ENCODE assay signal across 8 cellular contexts in the genomic region with DNA sequence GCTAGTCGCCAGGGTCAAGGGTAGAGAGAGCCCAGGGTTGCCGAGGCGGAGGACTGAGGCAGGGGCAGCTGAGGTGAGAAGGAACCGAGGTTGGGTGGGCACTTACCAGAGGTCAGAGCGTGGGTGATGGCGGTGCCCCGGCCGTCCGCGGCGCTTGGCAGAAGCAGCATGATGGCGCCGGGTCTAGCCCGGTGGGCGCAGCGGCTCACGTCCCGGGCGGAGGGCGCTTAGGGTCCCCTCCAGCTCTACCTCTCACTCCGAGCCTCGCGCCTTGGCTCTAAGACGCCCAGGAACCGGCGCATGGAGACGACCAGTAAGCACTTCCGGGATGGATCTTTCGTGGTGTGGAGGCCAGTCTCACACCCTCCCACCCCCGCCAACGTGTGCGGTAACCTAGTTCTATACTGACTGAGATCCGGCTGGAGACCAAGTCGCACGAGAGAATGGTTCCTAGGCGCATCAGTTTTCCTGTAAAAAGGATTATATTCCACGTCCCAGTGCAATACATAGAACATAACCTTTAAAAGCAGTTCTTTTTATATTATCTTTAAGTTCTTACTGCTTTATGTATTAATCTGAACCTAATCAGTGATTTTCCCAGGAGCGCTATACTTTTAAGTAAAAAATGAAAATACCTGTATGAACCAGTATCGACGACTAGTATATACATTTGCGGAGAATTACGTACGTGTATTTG. TPM values are rescaled to one million over a fixed set of nuclear protein-coding genes. Genes with fewer than 3 reads are reported as not detected.
DNase-seq lines count a peak whose midpoint lies in the region; ATAC-seq and TF ChIP-seq lines count a peak whose summit lies in the region.

A gene with protein sequence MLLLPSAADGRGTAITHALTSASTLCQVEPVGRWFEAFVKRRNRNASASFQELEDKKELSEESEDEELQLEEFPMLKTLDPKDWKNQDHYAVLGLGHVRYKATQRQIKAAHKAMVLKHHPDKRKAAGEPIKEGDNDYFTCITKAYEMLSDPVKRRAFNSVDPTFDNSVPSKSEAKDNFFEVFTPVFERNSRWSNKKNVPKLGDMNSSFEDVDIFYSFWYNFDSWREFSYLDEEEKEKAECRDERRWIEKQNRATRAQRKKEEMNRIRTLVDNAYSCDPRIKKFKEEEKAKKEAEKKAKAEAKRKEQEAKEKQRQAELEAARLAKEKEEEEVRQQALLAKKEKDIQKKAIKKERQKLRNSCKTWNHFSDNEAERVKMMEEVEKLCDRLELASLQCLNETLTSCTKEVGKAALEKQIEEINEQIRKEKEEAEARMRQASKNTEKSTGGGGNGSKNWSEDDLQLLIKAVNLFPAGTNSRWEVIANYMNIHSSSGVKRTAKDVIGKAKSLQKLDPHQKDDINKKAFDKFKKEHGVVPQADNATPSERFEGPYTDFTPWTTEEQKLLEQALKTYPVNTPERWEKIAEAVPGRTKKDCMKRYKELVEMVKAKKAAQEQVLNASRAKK (minus strand): TSS at position 315 of the 697 bp plus-strand sequence. CDS start 145 bp downstream, at position 170.

- H3K4me3 ChIP-seq in GM23338: peak within 1 kb of the TSS; percentile 91

- H3K27ac ChIP-seq in GM23338 (ENCODE audit: low read depth) (peak within 1 kb of the TSS; percentile 68), RWPE1 (peak within 1 kb of the TSS; percentile 82)

- H3K4me1 Mint-ChIP-seq in GM23338 (peaks cover 12% of the 10 kb centered on the region), natural killer cell (peaks cover 55% of the 10 kb centered on the region in 2 donors)
- peaks cover 39% of the 10 kb centered on the region for H3K4me1 Mint-ChIP-seq in activated T-helper 17 cell treated with anti-CD3 and anti-CD28 coated beads, Interleukin-2, amount 50 U/mL, for 72 hours

- peaks cover 10% of the 10 kb centered on the region for H3K27me3 Mint-ChIP-seq in GM23338 (ENCODE audit: insufficient read depth, low read depth, poor library complexity)
- H3K27me3 Mint-ChIP-seq in activated T-helper 17 cell treated with anti-CD3 and anti-CD28 coated beads, Interleukin-2, amount 50 U/mL, for 72 hours: no peaks in the 10 kb centered on the region
- H3K27me3 Mint-ChIP-seq in natural killer cell (ENCODE audit: low read depth in 2 of 2): no peaks in the 10 kb centered on the region

- H3K27ac Mint-ChIP-seq in GM23338 (peak within 1 kb of the TSS; percentile 99), natural killer cell (peak within 1 kb of the TSS; percentile 94 to 96)
- peak within 1 kb of the TSS; percentile 100 for H3K27ac Mint-ChIP-seq in activated T-helper 17 cell treated with anti-CD3 and anti-CD28 coated beads, Interleukin-2, amount 50 U/mL, for 72 hours

- H3K4me3 Mint-ChIP-seq in GM23338 (peak within 1 kb of the TSS; percentile 93), natural killer cell (peak within 1 kb of the TSS; percentile 99)
- H3K4me3 Mint-ChIP-seq in activated T-helper 17 cell treated with anti-CD3 and anti-CD28 coated beads, Interleukin-2, amount 50 U/mL, for 72 hours: peak within 1 kb of the TSS; percentile 99

- no peaks in the 10 kb centered on the region for H3K9me3 Mint-ChIP-seq in GM23338
- H3K9me3 Mint-ChIP-seq in activated T-helper 17 cell treated with anti-CD3 and anti-CD28 coated beads, Interleukin-2, amount 50 U/mL, for 72 hours: no peaks in the 10 kb centered on the region
- no peaks in the 10 kb centered on the region for H3K9me3 Mint-ChIP-seq in natural killer cell

- H3K36me3 ChIP-seq in GM23338 (ENCODE audit: insufficient read depth): peaks cover 22% of the 10 kb centered on the region

- POLR2A ChIA-PET in RWPE1 (lab: Yijun Ruan, JAX; ENCODE audit: low non-redundant PET): no interaction called here

- TF ChIP-seq CTCF in GM23338 (conservative IDR thresholded peaks at IDR 0.05; ENCODE audit: low read depth in 2 of 2) (no peak), RWPE1 (conservative IDR thresholded peaks at IDR 0.05; ENCODE audit: low read depth) (no peak), natural killer cell (IDR thresholded peaks at IDR 0.05) (no peak)

- intact Hi-C loops in natural killer cell (cut with micrococcal nuclease): loop anchor here (1.0 kb wide), 1 partner anchor 195 kb away; a partner anchor contains a TSS

- peaks cover 19% of the 10 kb centered on the region; the same call in 1 of the 2 replicates for H3K4me1 ChIP-seq in GM23338 (ENCODE audit: insufficient read depth)

- peak; percentile 93 for ATAC-seq in GM23338
- ATAC-seq in activated T-helper 17 cell treated with anti-CD3 and anti-CD28 coated beads, Interleukin-2, amount 50 U/mL, for 72 hours (replicated peaks): peak; percentile 82
- ATAC-seq in natural killer cell: peak; percentile 87 to 95 (median 92)

- DNase-seq in EH (ENCODE audit: low read depth): peak; percentile 93
- peak; percentile 96 for DNase-seq in GM23338 (ENCODE audit: low spot score)
- DNase-seq in LHCN-M2 (ENCODE audit: low read depth): peak; percentile 94
- peak; percentile 94 for DNase-seq in RWPE1 (ENCODE audit: low spot score)
- peak; percentile 93 for DNase-seq in fibroblast of peridontal ligament (ENCODE audit: extremely low read depth)
- peak; percentile 76 for DNase-seq in natural killer cell
- DNase-seq in stimulated activated naive CD4-positive, alpha-beta T cell (lab: John Stamatoyannopoulos, UW): peak; percentile 70 to 88 (median 82)

- no peaks in the 10 kb centered on the region for H3K27me3 ChIP-seq in GM23338 (ENCODE audit: insufficient read depth)

- no peaks in the 10 kb centered on the region for H3F3A ChIP-seq in GM23338 (replicated peaks; ENCODE audit: low read depth)

- H3K36me3 Mint-ChIP-seq in GM23338 (ENCODE audit: low read depth): peaks cover 29% of the 10 kb centered on the region
- H3K36me3 Mint-ChIP-seq in activated T-helper 17 cell treated with anti-CD3 and anti-CD28 coated beads, Interleukin-2, amount 50 U/mL, for 72 hours (ENCODE audit: low read depth): peaks cover 75% of the 10 kb centered on the region
- peaks cover 7% of the 10 kb centered on the region for H3K36me3 Mint-ChIP-seq in natural killer cell

- peaks cover 70% of the 10 kb centered on the region for H3K79me2 ChIP-seq in GM23338 (replicated peaks; ENCODE audit: insufficient read depth)

- peaks cover 24% of the 10 kb centered on the region for H4K20me1 ChIP-seq in GM23338 (replicated peaks; ENCODE audit: insufficient read depth)

- no peaks in the 10 kb centered on the region for H3K9me2 ChIP-seq in GM23338 (ENCODE audit: insufficient read depth)

- CTCF ChIA-PET in RWPE1 (lab: Yijun Ruan, JAX): interaction anchor here (0.6 kb wide), 1 partner anchor 23 kb away, joined by 3 read pairs; no protein-coding TSS in a partner anchor

- peak within 1 kb of the TSS; percentile 97 for H3K4me2 ChIP-seq in GM23338

- peak within 1 kb of the TSS; percentile 91 for H2AFZ ChIP-seq in GM23338

TF ChIP-seq in GM23338, 12 proteins besides CTCF, POLR2A, EP300 and RAD21 (continues in another document):
- TF ChIP-seq POLR2AphosphoS5 (IDR thresholded peaks at IDR 0.05; ENCODE audit: low read depth) (peak; percentile 80), CREB1 (CRISPR knock-in tag; IDR thresholded peaks at IDR 0.05; ENCODE audit: low read depth) (peak; percentile 77), STAT1 (IDR thresholded peaks at IDR 0.05; ENCODE audit: unreplicated experiment) (no peak)
- TF ChIP-seq, protein P1, sequence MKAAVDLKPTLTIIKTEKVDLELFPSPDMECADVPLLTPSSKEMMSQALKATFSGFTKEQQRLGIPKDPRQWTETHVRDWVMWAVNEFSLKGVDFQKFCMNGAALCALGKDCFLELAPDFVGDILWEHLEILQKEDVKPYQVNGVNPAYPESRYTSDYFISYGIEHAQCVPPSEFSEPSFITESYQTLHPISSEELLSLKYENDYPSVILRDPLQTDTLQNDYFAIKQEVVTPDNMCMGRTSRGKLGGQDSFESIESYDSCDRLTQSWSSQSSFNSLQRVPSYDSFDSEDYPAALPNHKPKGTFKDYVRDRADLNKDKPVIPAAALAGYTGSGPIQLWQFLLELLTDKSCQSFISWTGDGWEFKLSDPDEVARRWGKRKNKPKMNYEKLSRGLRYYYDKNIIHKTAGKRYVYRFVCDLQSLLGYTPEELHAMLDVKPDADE (IDR thresholded peaks at IDR 0.05): peak; percentile 75

RNA-seq across cellular contexts. Expression of the gene that starts here (rescaled TPM):
- total RNA-seq in GM23338 (2014; rRNA removed; shearing (Covaris generic)): 37.8 and 40.1 TPM in 2 replicates
- 141 and 168 TPM in 2 replicates for polyA plus RNA-seq in GM23338 (2016; fragmentation: Nextera tagmentation; extraction: Ambion mirVana)
- total RNA-seq in LHCN-M2 (2014; rRNA removed) (29.0 and 33.8 TPM in 2 replicates), natural killer cell (10 to 100 TPM; 56.8 to 74.2 (median 59.9) TPM)
- polyA plus RNA-seq in LHCN-M2 (2012): 12.7 TPM
- total RNA-seq in activated T-helper 17 cell treated with anti-CD3 and anti-CD28 coated beads, Interleukin-2, amount 50 U/mL, for 72 hours: 10 to 100 TPM; 28.8 to 44.0 TPM

Comparison
In these comparisons a context has a peak if more than half of its experiments do, and no peak if none do; other contexts are left out.
1. Peak in every context shown above with its lines: DNase-seq, ATAC-seq, H3K4me3 ChIP-seq and H3K27ac ChIP-seq.